ENCODE assay signal across 9 cellular contexts in the genomic region with DNA sequence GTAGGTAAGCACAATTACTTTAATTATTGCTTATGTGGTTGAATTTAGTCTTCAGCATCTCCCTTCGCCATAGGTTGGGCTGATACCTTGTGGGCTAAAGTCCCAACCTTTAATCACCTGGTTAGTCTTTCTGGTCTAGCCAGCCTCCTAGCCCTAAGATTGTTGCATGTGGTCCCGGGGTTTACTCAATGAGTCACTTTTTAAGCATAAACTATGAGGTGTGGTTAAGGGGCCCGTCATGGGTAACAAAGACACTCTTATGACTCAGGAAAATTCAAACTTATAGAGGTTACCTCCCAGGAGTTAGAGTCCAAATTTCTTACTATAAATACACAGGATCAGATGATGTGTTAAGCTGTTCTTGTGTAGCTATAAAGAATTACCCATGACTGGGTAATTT.
DNase-seq lines count a peak whose midpoint lies in the region; ATAC-seq, FAIRE-seq and TF ChIP-seq lines count a peak whose summit lies in the region.
"Had no signal": no experiment of that assay in that cellular context is flagged by ENCODE, and none has a peak within 500 bp of the region (broad histone marks: within the 10 kb centered on the region; RNA-seq: fewer than 3 reads in every experiment).

No MANE protein-coding gene starts in this region.

- ATAC-seq in HG03442 (IDR thresholded peaks at IDR 0.05; ENCODE audit: unreplicated experiment): peak; percentile 83

- H2AFZ ChIP-seq in astrocyte (ENCODE audit: low read depth, low read length): no peak overlapping the region

- H3K27ac Mint-ChIP-seq in astrocyte (ENCODE audit: unreplicated experiment) (peak overlapping the region; percentile 56), type B pancreatic cell (peak overlapping the region; percentile 93)

- no peak overlapping the region for H3K4me3 ChIP-seq in astrocyte (ENCODE audit: insufficient read depth, low read depth, low read length)

- TF ChIP-seq CTCF in astrocyte (IDR thresholded peaks at IDR 0.05; ENCODE audit: insufficient read depth, low read depth, low read length) (no peak), type B pancreatic cell (conservative IDR thresholded peaks at IDR 0.05) (no peak)

- FAIRE-seq in astrocyte (lab: Jason Lieb, UNC): no peak

- H3K36me3 Mint-ChIP-seq in astrocyte (ENCODE audit: low read depth, unreplicated experiment): no peaks in the 10 kb centered on the region
- no peaks in the 10 kb centered on the region for H3K36me3 Mint-ChIP-seq in type B pancreatic cell

- H3K4me2 ChIP-seq in astrocyte (ENCODE audit: low read length): peak overlapping the region; percentile 61

- peaks cover 11% of the 10 kb centered on the region for H3K4me1 Mint-ChIP-seq in astrocyte (ENCODE audit: low read depth, unreplicated experiment)
- H3K4me1 Mint-ChIP-seq in type B pancreatic cell (ENCODE audit: unreplicated experiment): peaks cover 7% of the 10 kb centered on the region

- peak overlapping the region; percentile 21 for H3K27ac ChIP-seq in astrocyte (ENCODE audit: low read depth, low read length)

- H3K9me3 Mint-ChIP-seq in astrocyte (ENCODE audit: unreplicated experiment) (peaks cover 4% of the 10 kb centered on the region), type B pancreatic cell (peaks cover 7% of the 10 kb centered on the region)

- no peaks in the 10 kb centered on the region for H4K20me1 ChIP-seq in astrocyte (ENCODE audit: insufficient read depth, low read length)

- H3K9me3 ChIP-seq in astrocyte (ENCODE audit: insufficient read depth, low read depth, low read length): no peaks in the 10 kb centered on the region

- H3K79me2 ChIP-seq in astrocyte (ENCODE audit: insufficient read depth, low read length): no peaks in the 10 kb centered on the region

- H3K4me3 Mint-ChIP-seq in astrocyte (ENCODE audit: unreplicated experiment) (no peak overlapping the region), type B pancreatic cell (peak overlapping the region; percentile 27)

- intact Hi-C loops in posterior vena cava (cut with DNase I): no loop called here

- H3K36me3 ChIP-seq in astrocyte (ENCODE audit: insufficient read depth, low read length): no peaks in the 10 kb centered on the region

- DNase-seq in NK-92 treated with Interleukin-12 subunit alpha and Interleukin-12 subunit beta, amount 100 ng/mL, for 24 hours (lab: John Stamatoyannopoulos, UW): peak; percentile 17
- DNase-seq in NK-92 (lab: John Stamatoyannopoulos, UW; ENCODE audit: unreplicated experiment) (no peak), astrocyte (ENCODE audit: low read depth) (peak; percentile 92), type B pancreatic cell (ENCODE audit: extremely low spot score, unreplicated experiment) (no peak), cerebellar cortex (ENCODE audit: low spot score) (no peak), medulla oblongata (ENCODE audit: extremely low spot score) (no peak), posterior vena cava (ENCODE audit: low spot score) (no peak)
- DNase-seq: activated naive CD4-positive, alpha-beta T cell treated with Interleukin-2 at 50 U/mL for 16 hours had no signal

- no peaks in the 10 kb centered on the region for H3K27me3 ChIP-seq in astrocyte (ENCODE audit: insufficient read depth, low read length)

- H3K9ac ChIP-seq in astrocyte (ENCODE audit: low read length): peak overlapping the region; percentile 2

- peaks cover 9% of the 10 kb centered on the region for H3K4me1 ChIP-seq in astrocyte (ENCODE audit: insufficient read depth, low read length)

- no peaks in the 10 kb centered on the region for H3K27me3 Mint-ChIP-seq in astrocyte (ENCODE audit: low read depth, unreplicated experiment)
- H3K27me3 Mint-ChIP-seq in type B pancreatic cell: no peaks in the 10 kb centered on the region

Comparison
In these comparisons a context has a peak if more than half of its experiments do, and no peak if none do; other contexts are left out.
1. DNase-seq: peak in NK-92 treated with Interleukin-12 subunit alpha and Interleukin-12 subunit beta, amount 100 ng/mL, for 24 hours (single experiment) and astrocyte (single experiment); none in NK-92 (single experiment), type B pancreatic cell (single experiment), cerebellar cortex (single experiment), medulla oblongata (single experiment) and posterior vena cava (single experiment).